25 cellular contexts compared by ENCODE assay signal in genomic region chr5:87015908-87016307, GRCh38.
A peak's percentile ranks its signal among the peaks of the same experiment; 100 is the strongest.
DNase-seq lines count a peak whose midpoint lies in the region; ATAC-seq lines count a peak whose summit lies in the region.
"Had no signal": no experiment of that assay in that cellular context is flagged by ENCODE, and none has a peak within 500 bp of the region (broad histone marks: within the 10 kb centered on the region; RNA-seq: fewer than 3 reads in every experiment).

No MANE protein-coding gene starts in this region.

- no peak for ATAC-seq in HG03442 (IDR thresholded peaks at IDR 0.05; ENCODE audit: unreplicated experiment)
- ATAC-seq in HG03342 (IDR thresholded peaks at IDR 0.05; ENCODE audit: unreplicated experiment) = no peak
- ATAC-seq: body of pancreas; CD8-positive, alpha-beta T cell; heart left ventricle; mucosa of descending colon had no signal

- DNase-seq in AML-193 (lab: John Stamatoyannopoulos, UW) (peak; percentile 84 to 87), MV-4-11 (lab: John Stamatoyannopoulos, UW) (peak; percentile 86), SIG-M5 treated with dmso at 0.1 percent for 504 hours (lab: John Stamatoyannopoulos, UW; ENCODE audit: unreplicated experiment) (peak; percentile 94), fibroblast of peridontal ligament (ENCODE audit: extremely low read depth) (peak; percentile 9), 8988T (no peak), H4 (ENCODE audit: low spot score) (no peak)
- DNase-seq: activated CD4-positive, alpha-beta memory T cell treated with anti-CD3 and anti-CD28 coated beads for 36 hours; activated CD4-positive, alpha-beta T cell treated with anti-CD3 and anti-CD28 coated beads for 1 hour; activated naive CD4-positive, alpha-beta T cell treated with anti-CD3 and anti-CD28 coated beads, Interleukin-2, amount 10 ng/mL, durations not matched to agents 7 days and 5 days; body of pancreas; CD8-positive, alpha-beta T cell; dermis blood vessel endothelial cell; esophagus squamous epithelium; foreskin melanocyte; heart left ventricle; lower lobe of right lung; mucosa of descending colon; NCI-H1436 treated with DMSO at 0.1 percent for 48 hours; NCI-H2081 treated with DMSO at 0.1 percent for 48 hours; NCI-H2227 treated with DMSO at 0.1 percent for 48 hours; NCI-H526; ovary; retina had no signal

Comparison
In these comparisons a context has a peak if more than half of its experiments do, and no peak if none do; other contexts are left out.
1. DNase-seq: peak in AML-193 (2 of 2), MV-4-11 (single experiment), SIG-M5 treated with dmso at 0.1 percent for 504 hours (single experiment) and fibroblast of peridontal ligament (single experiment); none in 8988T (single experiment) and H4 (single experiment).